Comparison of ENCODE assay signal across 9 cellular contexts in the genomic region with DNA sequence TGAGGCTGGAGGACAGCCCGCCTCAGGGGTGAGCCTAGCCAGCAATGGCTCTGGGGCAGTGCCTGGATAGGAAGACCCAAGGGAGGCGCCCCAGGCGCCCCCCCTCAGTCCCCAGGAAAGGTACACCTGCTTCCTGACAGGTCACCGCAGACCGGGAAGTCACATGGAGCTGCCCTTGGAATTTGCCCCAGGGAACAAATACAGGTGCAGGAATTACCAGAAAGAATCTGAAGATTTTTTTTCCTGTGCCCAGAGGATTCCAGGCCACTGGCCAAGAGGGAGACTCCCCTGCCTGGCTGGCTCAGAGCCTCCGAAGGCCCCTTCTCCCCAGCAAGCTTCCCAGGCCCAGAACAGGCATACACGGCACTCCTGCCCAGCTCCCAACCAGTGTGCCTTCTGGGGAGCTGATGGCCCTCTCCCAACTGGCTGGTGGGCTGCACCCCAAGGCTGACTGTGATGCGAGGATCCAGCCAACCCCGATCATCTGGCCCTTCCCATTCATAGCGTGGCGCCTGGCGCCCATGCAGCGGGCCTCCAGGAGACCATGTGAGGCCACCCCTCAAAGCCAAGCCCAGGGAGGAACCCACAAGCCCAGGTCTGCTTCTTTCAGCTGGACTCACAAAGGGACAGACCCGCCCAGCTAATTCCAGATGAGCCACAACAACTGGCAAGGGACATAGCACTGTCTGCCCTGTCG. TPM values are rescaled to one million over a fixed set of nuclear protein-coding genes. Genes with fewer than 3 reads are reported as not detected.
A peak's percentile ranks its signal among the peaks of the same experiment; 100 is the strongest.
DNase-seq lines count a peak whose midpoint lies in the region; ATAC-seq and TF ChIP-seq lines count a peak whose summit lies in the region.
"Had no signal": no experiment of that assay in that cellular context is flagged by ENCODE, and none has a peak within 500 bp of the region (broad histone marks: within the 10 kb centered on the region; RNA-seq: fewer than 3 reads in every experiment).

No MANE protein-coding gene starts in this region.

- H3K36me3 Mint-ChIP-seq in stimulated activated naive CD8-positive, alpha-beta T cell treated with anti-CD3 and anti-CD28 coated beads, Interleukin-15, Interleukin-2, amounts not matched to agents 100 ng/mL and 50 ng/mL, for 24 hours (ENCODE audit: low read depth): no peaks in the 10 kb centered on the region
- H3K36me3 Mint-ChIP-seq in brain (no peaks in the 10 kb centered on the region), memory B cell (no peaks in the 10 kb centered on the region)

- H3K9me3 Mint-ChIP-seq in stimulated activated naive CD8-positive, alpha-beta T cell treated with anti-CD3 and anti-CD28 coated beads, Interleukin-15, Interleukin-2, amounts not matched to agents 100 ng/mL and 50 ng/mL, for 24 hours: no peaks in the 10 kb centered on the region
- H3K9me3 Mint-ChIP-seq in stimulated activated naive CD8-positive, alpha-beta T cell treated with anti-CD3 and anti-CD28 coated beads, Interleukin-15, amount 100 ng/mL, for 72 hours: no peaks in the 10 kb centered on the region
- H3K9me3 Mint-ChIP-seq in brain (no peaks in the 10 kb centered on the region), memory B cell (no peaks in the 10 kb centered on the region)

- intact Hi-C loops in upper lobe of right lung (cut with DNase I): no loop called here

- H3K27me3 ChIP-seq in upper lobe of right lung: no peaks in the 10 kb centered on the region
- H3K27me3 ChIP-seq in tibial nerve: no peaks in the 10 kb centered on the region

- H3K36me3 ChIP-seq in upper lobe of right lung: no peaks in the 10 kb centered on the region
- no peaks in the 10 kb centered on the region for H3K36me3 ChIP-seq in tibial nerve

- no peak for DNase-seq in stimulated activated naive CD8-positive, alpha-beta T cell treated with anti-CD3 and anti-CD28 coated beads, Interleukin-15, amount 100 ng/mL, for 72 hours
- DNase-seq in memory B cell (ENCODE audit: low spot score in 2 of 2) (no peak), upper lobe of right lung (peak; percentile 83), tibial nerve (ENCODE audit: low spot score in 2 of 2) (no peak), midbrain (lab: John Stamatoyannopoulos, UW) (no peak), AG08396 (ENCODE audit: low spot score) (no peak)
- DNase-seq: OCI-M1 had no signal

- peak overlapping the region; percentile 55 for H3K4me3 ChIP-seq in upper lobe of right lung
- peak overlapping the region in 1 of 4 donors; percentile 17 for H3K4me3 ChIP-seq in tibial nerve

- no peak for ATAC-seq in stimulated activated naive CD8-positive, alpha-beta T cell treated with anti-CD3 and anti-CD28 coated beads, Interleukin-15, amount 100 ng/mL, for 72 hours
- ATAC-seq in memory B cell (ENCODE audit: low read depth) (no peak), upper lobe of right lung (peak; percentile 35)

- peak overlapping the region; percentile 68 for H3K27ac ChIP-seq in upper lobe of right lung
- H3K27ac ChIP-seq in tibial nerve: peak overlapping the region in 1 of 4 donors; percentile 65

- H3K4me3 Mint-ChIP-seq in stimulated activated naive CD8-positive, alpha-beta T cell treated with anti-CD3 and anti-CD28 coated beads, Interleukin-15, Interleukin-2, amounts not matched to agents 100 ng/mL and 50 ng/mL, for 24 hours: peak overlapping the region; percentile 35
- H3K4me3 Mint-ChIP-seq in stimulated activated naive CD8-positive, alpha-beta T cell treated with anti-CD3 and anti-CD28 coated beads, Interleukin-15, amount 100 ng/mL, for 72 hours: peak overlapping the region in 1 of 2 donors; percentile 13
- H3K4me3 Mint-ChIP-seq in brain (peak overlapping the region; percentile 49 to 66 (median 55)), memory B cell (peak overlapping the region; percentile 27)

- TF ChIP-seq POLR2A in tibial nerve (IDR thresholded peaks at IDR 0.05): no peak

- H3K27me3 Mint-ChIP-seq in stimulated activated naive CD8-positive, alpha-beta T cell treated with anti-CD3 and anti-CD28 coated beads, Interleukin-15, Interleukin-2, amounts not matched to agents 100 ng/mL and 50 ng/mL, for 24 hours: no peaks in the 10 kb centered on the region
- H3K27me3 Mint-ChIP-seq in stimulated activated naive CD8-positive, alpha-beta T cell treated with anti-CD3 and anti-CD28 coated beads, Interleukin-15, amount 100 ng/mL, for 72 hours: peaks cover 15% of the 10 kb centered on the region
- H3K27me3 Mint-ChIP-seq in brain (peaks cover 3% of the 10 kb centered on the region), memory B cell (no peaks in the 10 kb centered on the region)

- H3K9me3 ChIP-seq in upper lobe of right lung (no peaks in the 10 kb centered on the region), tibial nerve (no peaks in the 10 kb centered on the region)

- peaks cover 41% of the 10 kb centered on the region for H3K4me1 ChIP-seq in upper lobe of right lung
- H3K4me1 ChIP-seq in tibial nerve: peaks cover 7 to 84% (median 31%) of the 10 kb centered on the region in 4 donors

- WGBS in tibial nerve, 2 donors: 68 to 94% methylated on average over 5 to 8 of the region's 15 CpGs

- no peak overlapping the region for H3K27ac Mint-ChIP-seq in stimulated activated naive CD8-positive, alpha-beta T cell treated with anti-CD3 and anti-CD28 coated beads, Interleukin-15, Interleukin-2, amounts not matched to agents 100 ng/mL and 50 ng/mL, for 24 hours
- H3K27ac Mint-ChIP-seq in stimulated activated naive CD8-positive, alpha-beta T cell treated with anti-CD3 and anti-CD28 coated beads, Interleukin-15, amount 100 ng/mL, for 72 hours: no peak overlapping the region
- no peak overlapping the region for H3K27ac Mint-ChIP-seq in brain
- H3K27ac Mint-ChIP-seq in memory B cell: no peak overlapping the region

- no peak for TF ChIP-seq CTCF in brain (conservative IDR thresholded peaks at IDR 0.05)
- TF ChIP-seq CTCF in upper lobe of right lung (IDR thresholded peaks at IDR 0.05): no peak
- no peak for TF ChIP-seq CTCF in tibial nerve (IDR thresholded peaks at IDR 0.05)

- peaks cover 20% of the 10 kb centered on the region for H3K4me1 Mint-ChIP-seq in stimulated activated naive CD8-positive, alpha-beta T cell treated with anti-CD3 and anti-CD28 coated beads, Interleukin-15, Interleukin-2, amounts not matched to agents 100 ng/mL and 50 ng/mL, for 24 hours (ENCODE audit: low read depth)
- peaks cover 49% of the 10 kb centered on the region for H3K4me1 Mint-ChIP-seq in stimulated activated naive CD8-positive, alpha-beta T cell treated with anti-CD3 and anti-CD28 coated beads, Interleukin-15, amount 100 ng/mL, for 72 hours
- H3K4me1 Mint-ChIP-seq in brain (peaks cover 51% of the 10 kb centered on the region), memory B cell (peaks cover 17% of the 10 kb centered on the region)

- no peak for TF ChIP-seq EP300 in tibial nerve (IDR thresholded peaks at IDR 0.05)

RNA-seq across cellular contexts. Expression of gene TPRN, which starts 2.3 kb away (rescaled TPM):
- 72.3 TPM for polyA plus RNA-seq in brain (ENCODE audit: insufficient read depth, low read depth, low replicate concordance)
- 22.3 TPM for total RNA-seq in upper lobe of right lung
- 10 to 100 TPM in 1 of 4 donors, 1 to 10 TPM in 3; 6.8 to 12.3 (median 8.9) TPM for total RNA-seq in tibial nerve

RNA-seq across cellular contexts. Expression of gene TMEM203, which starts 7.2 kb away (rescaled TPM):
- polyA plus RNA-seq in brain (ENCODE audit: insufficient read depth, low read depth, low replicate concordance): 55.2 TPM
- 28.7 TPM for total RNA-seq in upper lobe of right lung
- total RNA-seq in tibial nerve: 10 to 100 TPM; 23.1 to 47.9 (median 30.0) TPM

RNA-seq across cellular contexts. Expression of gene NDOR1, which starts 7.3 kb away (rescaled TPM):
- polyA plus RNA-seq in brain (ENCODE audit: insufficient read depth, low read depth, low replicate concordance): 20.7 TPM
- total RNA-seq in upper lobe of right lung: 16.7 TPM
- total RNA-seq in tibial nerve: 10 to 100 TPM in 3 of 4 donors, 1 to 10 TPM in 1; 9.4 to 20.1 (median 14.3) TPM

RNA-seq across cellular contexts. Expression of gene SSNA1, which starts 9.7 kb away (rescaled TPM):
- polyA plus RNA-seq in brain (ENCODE audit: insufficient read depth, low read depth, low replicate concordance): 173 TPM
- total RNA-seq in upper lobe of right lung (55.5 TPM), tibial nerve (10 to 100 TPM; 37.3 to 73.9 (median 53.5) TPM)

RNA-seq across cellular contexts. Expression of gene ANAPC2, which starts 9.8 kb away (rescaled TPM):
- 36.9 TPM for polyA plus RNA-seq in brain (ENCODE audit: insufficient read depth, low read depth, low replicate concordance)
- total RNA-seq in upper lobe of right lung (51.4 TPM), tibial nerve (10 to 100 TPM; 41.6 to 73.0 (median 58.9) TPM)
